In genomic region chr11:100557830-100558611, GRCh38 we compare ENCODE assay signal across 18 cellular contexts.
A peak's percentile ranks its signal among the peaks of the same experiment; 100 is the strongest.
DNase-seq lines count a peak whose midpoint lies in the region; TF ChIP-seq lines count a peak whose summit lies in the region.
"Had no signal": no experiment of that assay in that cellular context is flagged by ENCODE, and none has a peak within 500 bp of the region (broad histone marks: within the 10 kb centered on the region; RNA-seq: fewer than 3 reads in every experiment).

No MANE protein-coding gene starts in this region.

- no peak overlapping the region for H2AFZ ChIP-seq in Karpas-422 (ENCODE audit: low read length)

- peak; percentile 31 for DNase-seq in ACHN
- DNase-seq in HS-5 (ENCODE audit: low read depth), result peak; percentile 79
- peak; percentile 55 for DNase-seq in astrocyte of the cerebellum (ENCODE audit: low read depth)
- DNase-seq in iris pigment epithelial cell (ENCODE audit: low read depth), result peak; percentile 79
- no peak for DNase-seq in stimulated activated CD4-positive, alpha-beta T cell treated with anti-CD3 and anti-CD28 coated beads, Interleukin-12 subunit alpha, Interleukin-12 subunit beta, amount 100 ng/mL, for 4 hours
- DNase-seq in Karpas-422, result no peak
- DNase-seq in activated naive CD8-positive, alpha-beta T cell treated with anti-CD3 and anti-CD28 coated beads for 36 hours, result no peak
- DNase-seq in T-helper 2 cell, result no peak
- DNase-seq: activated CD4-positive, alpha-beta T cell treated with anti-CD3 and anti-CD28 coated beads for 48 hours; GOT3; hippocampal formation; NCI-H1048; NCI-H69; right cardiac atrium; stomach; upper lobe of right lung had no signal

- in situ Hi-C loops in ACHN (cut with HindIII; ENCODE audit: low pct_ligation_motif_present, low pct_unique_long_range_greater_than_20kb, low sequenced_read_pairs), result no loop called here
- in situ Hi-C loops in astrocyte of the cerebellum (cut with HindIII; ENCODE audit: low sequenced_read_pairs), result no loop called here

- H3K4me2 ChIP-seq in Karpas-422 (ENCODE audit: low read depth, low read length, poor library complexity, severe bottlenecking), result no peak overlapping the region

- no peaks in the 10 kb centered on the region for H3K36me3 Mint-ChIP-seq in activated naive CD8-positive, alpha-beta T cell treated with anti-CD3 and anti-CD28 coated beads for 36 hours
- H3K36me3 Mint-ChIP-seq: brain had no signal

- no peaks in the 10 kb centered on the region for H3K4me1 Mint-ChIP-seq in activated naive CD8-positive, alpha-beta T cell treated with anti-CD3 and anti-CD28 coated beads for 36 hours

- H3K79me2 ChIP-seq in Karpas-422 (ENCODE audit: low read length), result no peaks in the 10 kb centered on the region

- H3K27me3 ChIP-seq in Karpas-422 (ENCODE audit: low read length), result no peaks in the 10 kb centered on the region; the same call in 1 of the 2 replicates
- H3K27me3 ChIP-seq: stomach, upper lobe of right lung had no signal

- H3K9ac ChIP-seq in Karpas-422 (ENCODE audit: low read length), result no peak overlapping the region

- no peaks in the 10 kb centered on the region for H3K36me3 ChIP-seq in Karpas-422 (ENCODE audit: insufficient read depth, low read length)
- H3K36me3 ChIP-seq: stomach, upper lobe of right lung had no signal

- no peaks in the 10 kb centered on the region for H3K27me3 Mint-ChIP-seq in activated naive CD8-positive, alpha-beta T cell treated with anti-CD3 and anti-CD28 coated beads for 36 hours
- H3K27me3 Mint-ChIP-seq: brain; dendritic cell treated with granulocyte-macrophage colony-stimulating factor and Interleukin-4, amounts not matched to agents 40 ng/mL and 50 ng/mL, for 4 days had no signal

- no peak for TF ChIP-seq CTCF in astrocyte of the cerebellum (IDR thresholded peaks at IDR 0.05; ENCODE audit: low read depth, low read length, missing control alignments)

- H3K9me3 ChIP-seq in Karpas-422 (ENCODE audit: low read length), result peaks cover 7% of the 10 kb centered on the region
- H3K9me3 ChIP-seq: stomach, upper lobe of right lung had no signal

- no peaks in the 10 kb centered on the region for H3K4me1 ChIP-seq in Karpas-422 (ENCODE audit: low read length)

- no peak overlapping the region for H3K4me3 Mint-ChIP-seq in activated naive CD8-positive, alpha-beta T cell treated with anti-CD3 and anti-CD28 coated beads for 36 hours
- H3K4me3 Mint-ChIP-seq: brain; dendritic cell treated with granulocyte-macrophage colony-stimulating factor and Interleukin-4, amounts not matched to agents 40 ng/mL and 50 ng/mL, for 4 days had no signal

- no peak overlapping the region for H3K27ac ChIP-seq in Karpas-422 (ENCODE audit: low read length)
- H3K27ac ChIP-seq: stomach, upper lobe of right lung had no signal

- H3K9me3 Mint-ChIP-seq in activated naive CD8-positive, alpha-beta T cell treated with anti-CD3 and anti-CD28 coated beads for 36 hours, result no peaks in the 10 kb centered on the region
- H3K9me3 Mint-ChIP-seq: dendritic cell treated with granulocyte-macrophage colony-stimulating factor and Interleukin-4, amounts not matched to agents 40 ng/mL and 50 ng/mL, for 4 days had no signal

- no peaks in the 10 kb centered on the region for H3K9me2 ChIP-seq in Karpas-422 (replicated peaks; ENCODE audit: insufficient read depth, low read length)

- H3K4me3 ChIP-seq in astrocyte of the cerebellum (ENCODE audit: low read depth, low read length), result no peak overlapping the region
- no peak overlapping the region for H3K4me3 ChIP-seq in Karpas-422 (ENCODE audit: low read length)
- H3K4me3 ChIP-seq: stomach, upper lobe of right lung had no signal

- H3K27ac Mint-ChIP-seq in activated naive CD8-positive, alpha-beta T cell treated with anti-CD3 and anti-CD28 coated beads for 36 hours, result no peak overlapping the region
- H3K27ac Mint-ChIP-seq: dendritic cell treated with granulocyte-macrophage colony-stimulating factor and Interleukin-4, amounts not matched to agents 40 ng/mL and 50 ng/mL, for 4 days had no signal

- no peaks in the 10 kb centered on the region for H4K20me1 ChIP-seq in Karpas-422 (ENCODE audit: insufficient read depth, low read depth, low read length)

Comparison
In these comparisons a context has a peak if more than half of its experiments do, and no peak if none do; other contexts are left out.
1. DNase-seq: peak in ACHN (single experiment), HS-5 (single experiment), astrocyte of the cerebellum (single experiment) and iris pigment epithelial cell (single experiment); none in stimulated activated CD4-positive, alpha-beta T cell treated with anti-CD3 and anti-CD28 coated beads, Interleukin-12 subunit alpha, Interleukin-12 subunit beta, amount 100 ng/mL, for 4 hours (single experiment), Karpas-422 (single experiment), activated naive CD8-positive, alpha-beta T cell treated with anti-CD3 and anti-CD28 coated beads for 36 hours (single experiment) and T-helper 2 cell (0 of 5).